In genomic region chr1:11657654-11658053, GRCh38 we compare ENCODE assay signal across 26 cellular contexts. TPM values are rescaled to one million over a fixed set of nuclear protein-coding genes. Genes with fewer than 3 reads are reported as not detected.
"Had no signal": no experiment of that assay in that cellular context is flagged by ENCODE, and none has a peak within 500 bp of the region (broad histone marks: within the 10 kb centered on the region; RNA-seq: fewer than 3 reads in every experiment).

No MANE protein-coding gene starts in this region.

- H3K27ac ChIP-seq: coronary artery, lower lobe of right lung, ovary, psoas muscle, skin epidermis, spleen, testis, tibial artery had no signal

- H3K27ac Mint-ChIP-seq: effector memory CD8-positive, alpha-beta T cell; naive thymus-derived CD8-positive, alpha-beta T cell; nephron progenitor cell; stimulated activated memory B cell treated with anti-CD40 and anti-IgM and Interleukin-4, amounts not matched to agents 10 μg/mL and 1 μg/mL and 100 μg/mL, for 72 hours; type B pancreatic cell had no signal

- H3K27me3 Mint-ChIP-seq: effector memory CD8-positive, alpha-beta T cell; naive thymus-derived CD8-positive, alpha-beta T cell; stimulated activated memory B cell treated with anti-CD40 and anti-IgM and Interleukin-4, amounts not matched to agents 10 μg/mL and 1 μg/mL and 100 μg/mL, for 72 hours had no signal

- H3K4me3 ChIP-seq: coronary artery, lower lobe of right lung, ovary, psoas muscle, skin epidermis, spleen, testis, tibial artery had no signal

- H3K36me3 ChIP-seq: ovary had no signal

- H3K9me3 ChIP-seq: lower lobe of right lung, ovary, psoas muscle, spleen, testis, tibial artery had no signal

- DNase-seq: effector memory CD8-positive, alpha-beta T cell; head of caudate nucleus; left ventricle myocardium superior; lower lobe of right lung; naive thymus-derived CD8-positive, alpha-beta T cell; nephron progenitor cell; nucleus accumbens; ovary; posterior cingulate gyrus; psoas muscle; stimulated activated CD4-positive, alpha-beta T cell treated with anti-CD3 and anti-CD28 coated beads, Interleukin-4, amount 100 ng/mL, for 4 hours; stimulated activated naive CD8-positive, alpha-beta T cell treated with anti-CD3 and anti-CD28 coated beads, Interleukin-15, Interleukin-2, amounts not matched to agents 100 U/mL and 50 U/mL, for 24 hours; testis; tibial artery had no signal

- H3K27me3 ChIP-seq: ovary, testis, tibial artery had no signal

- H3K36me3 Mint-ChIP-seq: type B pancreatic cell had no signal

- ATAC-seq: effector memory CD8-positive, alpha-beta T cell; left ventricle myocardium superior; lower lobe of right lung; naive thymus-derived CD8-positive, alpha-beta T cell; psoas muscle; right cardiac atrium; stimulated activated memory B cell treated with anti-CD40 and anti-IgM and Interleukin-4, amounts not matched to agents 10 μg/mL and 1 μg/mL and 100 μg/mL, for 72 hours; stimulated activated naive CD8-positive, alpha-beta T cell treated with anti-CD3 and anti-CD28 coated beads, Interleukin-15, Interleukin-2, amounts not matched to agents 100 U/mL and 50 U/mL, for 24 hours had no signal

- H3K4me3 Mint-ChIP-seq: effector memory CD8-positive, alpha-beta T cell; naive thymus-derived CD8-positive, alpha-beta T cell; nephron progenitor cell; stimulated activated memory B cell treated with anti-CD40 and anti-IgM and Interleukin-4, amounts not matched to agents 10 μg/mL and 1 μg/mL and 100 μg/mL, for 72 hours; type B pancreatic cell had no signal

- FAIRE-seq: endometrium, frontal cortex, keratinocyte had no signal

RNA-seq across cellular contexts. Expression of gene FBXO2, which starts 3.4 kb away (rescaled TPM):
- total RNA-seq: myocyte had no signal

RNA-seq across cellular contexts. Expression of gene DRAXIN, which starts 33.9 kb away (rescaled TPM):
- total RNA-seq: fibroblast of villous mesenchyme, mesenteric fat pad had no signal
- polyA plus RNA-seq: keratinocyte had no signal
